9 cellular contexts compared by ENCODE assay signal in the genomic region with DNA sequence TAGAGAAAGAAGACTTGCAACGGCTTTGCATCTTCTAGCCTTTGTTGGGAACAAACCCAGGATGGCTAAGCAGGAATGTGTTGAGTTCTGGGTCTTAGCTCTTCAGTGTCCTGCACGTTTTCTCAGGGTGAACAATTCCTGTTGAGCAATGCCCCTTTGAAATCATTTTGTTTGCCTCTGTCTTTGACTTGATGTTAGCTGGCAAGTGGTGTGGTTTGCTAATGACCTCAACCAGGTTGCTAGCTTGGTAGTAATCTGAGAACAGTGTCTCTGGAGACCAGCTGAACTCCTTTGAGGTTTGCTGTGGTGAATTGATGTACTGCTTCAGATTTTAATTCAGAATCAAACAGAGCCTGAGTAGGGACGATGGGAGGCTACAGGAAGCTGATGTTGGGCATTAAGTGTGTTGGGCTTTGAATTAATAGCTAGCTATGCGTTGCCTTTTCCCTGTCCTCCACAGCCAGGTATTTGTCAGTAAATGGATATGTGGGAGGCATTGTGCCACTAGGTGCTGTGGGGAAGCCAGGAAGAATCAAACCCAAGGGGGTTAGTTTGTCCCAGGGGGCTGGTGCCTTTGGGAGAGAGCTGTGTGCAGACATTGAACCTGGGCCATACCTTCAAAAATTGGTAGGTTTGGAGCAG. TPM values are rescaled to one million over a fixed set of nuclear protein-coding genes. Genes with fewer than 3 reads are reported as not detected.
A peak's percentile ranks its signal among the peaks of the same experiment; 100 is the strongest.
DNase-seq lines count a peak whose midpoint lies in the region; ATAC-seq and TF ChIP-seq lines count a peak whose summit lies in the region.
"Had no signal": no experiment of that assay in that cellular context is flagged by ENCODE, and none has a peak within 500 bp of the region (broad histone marks: within the 10 kb centered on the region; RNA-seq: fewer than 3 reads in every experiment).

No MANE protein-coding gene starts in this region.

- no peak overlapping the region for H2BK120ac ChIP-seq in neuronal stem cell (ENCODE audit: low read depth, low read length)

- peaks cover 3 to 8% of the 10 kb centered on the region in 2 donors for H3K4me1 ChIP-seq in neuronal stem cell (ENCODE audit: control insufficient read depth in 2 of 2, insufficient read depth in 1 of 2, low read depth in 1 of 2, low read length in 2 of 2)

- no peak for ATAC-seq in esophagus mucosa

- TF ChIP-seq CTCF in NB4 (IDR thresholded peaks at IDR 0.05; ENCODE audit: low read depth, low read length) (no peak), astrocyte of the spinal cord (IDR thresholded peaks at IDR 0.05; ENCODE audit: low read depth, low read length) (no peak)

- no peak overlapping the region for H2BK15ac ChIP-seq in neuronal stem cell (ENCODE audit: low read length)

- H3K79me1 ChIP-seq in neuronal stem cell (ENCODE audit: low read depth, low read length): no peaks in the 10 kb centered on the region

- TF ChIP-seq POLR2A in NB4 (IDR thresholded peaks at IDR 0.05; ENCODE audit: extremely low read depth, insufficient read length): no peak

- H4K8ac ChIP-seq in neuronal stem cell (ENCODE audit: low read depth, low read length): no peak overlapping the region

- H3K9me3 ChIP-seq in neuronal stem cell (replicated peaks in 1 of 2; ENCODE audit: control insufficient read depth in 2 of 2, insufficient read depth in 1 of 2, low read depth in 1 of 2, low read length in 2 of 2): no peaks in the 10 kb centered on the region

- no CpG with 5 or more reads among the region's 4 CpGs for WGBS in neuronal stem cell (ENCODE audit: extremely low coverage in 2 of 2, insufficient read length in 2 of 2, insufficient replicate concordance in 1 of 2), 2 donors

- no peak overlapping the region for H3K18ac ChIP-seq in neuronal stem cell (ENCODE audit: low read length)

- H3K27me3 ChIP-seq in neuronal stem cell (ENCODE audit: control insufficient read depth in 3 of 3, insufficient read depth in 3 of 3, low read depth in 1 of 3, low read length in 3 of 3): no peaks in the 10 kb centered on the region

- H3K23ac ChIP-seq in neuronal stem cell (ENCODE audit: low read depth, low read length, poor library complexity): no peak overlapping the region

- no peak overlapping the region for H2BK12ac ChIP-seq in neuronal stem cell (ENCODE audit: low read length)

- H3K36me3 ChIP-seq in neuronal stem cell (replicated peaks in 1 of 2; ENCODE audit: control insufficient read depth in 2 of 2, insufficient read depth in 2 of 2, low read length in 2 of 2): no peaks in the 10 kb centered on the region

- no peak overlapping the region for H3K9ac ChIP-seq in neuronal stem cell (ENCODE audit: low read depth, low read length, poor library complexity)

- DNase-seq in GM03348 (ENCODE audit: low spot score) (peak; percentile 54), NB4 (ENCODE audit: low read depth) (peak; percentile 78), astrocyte of the spinal cord (ENCODE audit: low read depth, low spot score) (peak; percentile 86), neuronal stem cell (ENCODE audit: low spot score) (no peak), G401 (ENCODE audit: low spot score) (no peak), germinal center (ENCODE audit: low spot score) (no peak), SIG-M5 treated with dmso at 0.1 percent for 504 hours (lab: John Stamatoyannopoulos, UW; ENCODE audit: unreplicated experiment) (no peak)
- DNase-seq: activated gamma-delta T cell had no signal

- in situ Hi-C loops in astrocyte of the spinal cord (cut with HindIII; ENCODE audit: low sequenced_read_pairs): no loop called here
- in situ Hi-C loops in G401 (cut with HindIII; ENCODE audit: low sequenced_read_pairs): no loop called here

- no peak overlapping the region for H4K91ac ChIP-seq in neuronal stem cell (ENCODE audit: low read depth, low read length, poor library complexity)

- H3K4me2 ChIP-seq in neuronal stem cell (ENCODE audit: insufficient read depth, low read length, poor library complexity, severe bottlenecking): no peak overlapping the region

- H3K4me3 ChIP-seq in NB4 (ENCODE audit: low read depth, low read length) (no peak overlapping the region), astrocyte of the spinal cord (ENCODE audit: low read depth, low read length) (no peak overlapping the region), neuronal stem cell (ENCODE audit: low read length in 2 of 2) (no peak overlapping the region)

- no peak overlapping the region for H2BK5ac ChIP-seq in neuronal stem cell (ENCODE audit: low read length)

- H2AK5ac ChIP-seq in neuronal stem cell (ENCODE audit: low read depth, low read length): no peak overlapping the region

- H2AFZ ChIP-seq in neuronal stem cell (ENCODE audit: low read length): peak overlapping the region; percentile 23

- no peak overlapping the region for H3K14ac ChIP-seq in neuronal stem cell (ENCODE audit: low read length)

- no peak overlapping the region for H3K4ac ChIP-seq in neuronal stem cell (ENCODE audit: low read length)

- no peak overlapping the region for H3K27ac ChIP-seq in neuronal stem cell (replicated peaks; ENCODE audit: low read length)

RNA-seq across cellular contexts. Expression of gene SRSF10, which starts 23.3 kb away (rescaled TPM):
- 97.6 TPM for polyA plus RNA-seq in neuronal stem cell (2013, experiment 1 of 2)
- polyA plus RNA-seq in neuronal stem cell (2013, experiment 2 of 2): 99.1 TPM
- 48.5 TPM for total RNA-seq in esophagus mucosa
- total RNA-seq in G401 (2014; rRNA removed; shearing (Covaris generic)): 49.6 and 63.2 TPM in 2 replicates

RNA-seq across cellular contexts. Expression of gene PNRC2, which starts 43.8 kb away (rescaled TPM):
- polyA plus RNA-seq in neuronal stem cell (2013, experiment 1 of 2): 227 TPM
- 230 TPM for polyA plus RNA-seq in neuronal stem cell (2013, experiment 2 of 2)
- 47.8 TPM for total RNA-seq in esophagus mucosa
- 115 and 174 TPM in 2 replicates for total RNA-seq in G401 (2014; rRNA removed; shearing (Covaris generic))

Comparison
In these comparisons a context has a peak if more than half of its experiments do, and no peak if none do; other contexts are left out.
1. DNase-seq: peak in GM03348 (single experiment), NB4 (single experiment) and astrocyte of the spinal cord (single experiment); none in neuronal stem cell (single experiment), G401 (single experiment), germinal center (single experiment) and SIG-M5 treated with dmso at 0.1 percent for 504 hours (single experiment).